In genomic region chr9:14212116-14212515, GRCh38 we compare ENCODE assay signal across 18 cellular contexts.
DNase-seq lines count a peak whose midpoint lies in the region; ATAC-seq and TF ChIP-seq lines count a peak whose summit lies in the region.
"Had no signal": no experiment of that assay in that cellular context is flagged by ENCODE, and none has a peak within 500 bp of the region (broad histone marks: within the 10 kb centered on the region; RNA-seq: fewer than 3 reads in every experiment).

No MANE protein-coding gene starts in this region.

- TF ChIP-seq EP300 in suprapubic skin (IDR thresholded peaks at IDR 0.05): no peak

- ATAC-seq in sciatic nerve: no peak
- no peak for ATAC-seq in HG02798 (IDR thresholded peaks at IDR 0.05; ENCODE audit: poor library complexity, unreplicated experiment)
- ATAC-seq: left lobe of liver had no signal

- TF ChIP-seq CTCF in breast epithelium (IDR thresholded peaks at IDR 0.05) (no peak), suprapubic skin (IDR thresholded peaks at IDR 0.05) (no peak)

- H3K4me1 ChIP-seq in breast epithelium (peaks cover 4 to 11% of the 10 kb centered on the region in 2 donors), suprapubic skin (peaks cover 50% of the 10 kb centered on the region)
- H3K4me1 ChIP-seq: BLaER1 had no signal

- H3K9me3 ChIP-seq in breast epithelium: no peaks in the 10 kb centered on the region
- no peaks in the 10 kb centered on the region for H3K9me3 ChIP-seq in suprapubic skin
- H3K9me3 ChIP-seq: BLaER1, right atrium auricular region had no signal

- in situ Hi-C loops in G401 (cut with HindIII; ENCODE audit: low sequenced_read_pairs): no loop called here

- TF ChIP-seq POLR2A in breast epithelium (IDR thresholded peaks at IDR 0.05) (no peak), suprapubic skin (IDR thresholded peaks at IDR 0.05) (no peak)

- H3K36me3 ChIP-seq in breast epithelium (no peaks in the 10 kb centered on the region), suprapubic skin (no peaks in the 10 kb centered on the region)
- H3K36me3 ChIP-seq: BLaER1, right atrium auricular region had no signal

- H3K4me3 ChIP-seq in breast epithelium: no peak overlapping the region
- no peak overlapping the region for H3K4me3 ChIP-seq in suprapubic skin
- H3K4me3 ChIP-seq: BLaER1, right atrium auricular region had no signal

- DNase-seq in COLO829 (ENCODE audit: low spot score) (peak; percentile 8), OCI-M1 (lab: John Stamatoyannopoulos, UW) (peak; percentile 36), breast epithelium (ENCODE audit: low spot score in 2 of 2) (no peak), kidney glomerular epithelial cell (lab: John Stamatoyannopoulos, UW) (peak; percentile 75), sciatic nerve (ENCODE audit: low spot score) (no peak), suprapubic skin (ENCODE audit: low spot score in 2 of 2) (no peak), G401 (ENCODE audit: low spot score) (no peak)
- DNase-seq: activated CD4-positive, alpha-beta T cell treated with anti-CD3 and anti-CD28 coated beads for 48 hours; activated T-cell treated with anti-CD3 and anti-CD28 coated beads, Interleukin-2, amount 50 U/mL, for 48 hours; amygdala; effector CD4-positive, alpha-beta T cell; glutamatergic neuron; NCI-H1930; stimulated activated naive CD4-positive, alpha-beta T cell treated with Interleukin-2 at 50 U/mL for 16 hours had no signal

- intact Hi-C loops in breast epithelium (cut with DNase I; ENCODE audit: low total_unique reads) (no loop called here), sciatic nerve (cut with DNase I) (no loop called here)

- WGBS in suprapubic skin: 47% methylated on average over 1 of the region's 1 CpG

- no peaks in the 10 kb centered on the region for H3K27me3 ChIP-seq in breast epithelium
- H3K27me3 ChIP-seq in suprapubic skin: no peaks in the 10 kb centered on the region
- H3K27me3 ChIP-seq: BLaER1, right atrium auricular region had no signal

- H3K27ac ChIP-seq in breast epithelium (peak overlapping the region; percentile 48 to 73), suprapubic skin (no peak overlapping the region)
- H3K27ac ChIP-seq: BLaER1, right atrium auricular region had no signal

Comparison
In these comparisons a context has a peak if more than half of its experiments do, and no peak if none do; other contexts are left out.
1. DNase-seq: peak in COLO829 (single experiment), OCI-M1 (single experiment) and kidney glomerular epithelial cell (single experiment); none in breast epithelium (0 of 2), sciatic nerve (single experiment), suprapubic skin (0 of 2) and G401 (single experiment).